Comparison of ENCODE assay signal across 8 cellular contexts in the genomic region with DNA sequence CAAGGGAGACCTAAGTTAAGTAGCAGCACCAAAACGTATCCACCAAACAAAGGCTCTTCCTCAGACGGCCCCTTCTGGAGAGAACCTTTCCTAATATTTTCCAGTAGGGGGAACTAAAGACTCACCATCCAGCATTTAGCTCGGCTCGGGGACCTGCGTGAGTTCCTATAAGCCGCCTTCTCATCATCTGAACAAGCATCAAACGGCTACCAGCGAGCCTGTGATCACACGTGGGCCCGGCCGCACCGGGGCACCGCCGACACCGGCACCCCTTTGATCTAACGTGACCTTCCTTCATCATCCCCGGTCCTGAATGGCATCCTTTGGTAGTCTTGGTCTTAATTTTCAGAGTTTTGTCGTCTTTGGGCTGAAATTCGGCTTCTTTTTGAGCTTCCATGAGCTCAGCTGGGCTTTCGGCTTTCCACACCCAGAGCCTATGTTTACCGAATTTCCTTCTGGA. TPM values are rescaled to one million over a fixed set of nuclear protein-coding genes. Genes with fewer than 3 reads are reported as not detected.
DNase-seq lines count a peak whose midpoint lies in the region; ATAC-seq and TF ChIP-seq lines count a peak whose summit lies in the region.

No MANE protein-coding gene starts in this region.

- peaks cover 0 to 19% (median 7%) of the 10 kb centered on the region in 12 donors for H3K4me1 ChIP-seq in heart left ventricle

- peak overlapping the region in 10 of 12 donors; percentile 11 to 59 (median 48) for H3K4me3 ChIP-seq in heart left ventricle

- DNase-seq in DMS153 treated with DMSO at 0.1 percent for 48 hours (lab: John Stamatoyannopoulos, UW; ENCODE audit: unreplicated experiment): peak; percentile 17
- peak; percentile 49 for DNase-seq in NCI-H226
- DNase-seq in amniotic epithelial cell (ENCODE audit: low read depth): peak; percentile 76
- peak in 4 of 5 donors; percentile 34 to 61 (median 48) for DNase-seq in heart left ventricle
- DNase-seq in pons (ENCODE audit: low spot score): peak; percentile 90
- DNase-seq in activated CD8-positive, alpha-beta memory T cell treated with anti-CD3 and anti-CD28 coated beads, Interleukin-2, amount 50 U/mL, for 4 hours: no peak

- H3K27me3 ChIP-seq in heart left ventricle: peaks cover 0 to 65% (median 16%) of the 10 kb centered on the region in 9 donors

- no peaks in the 10 kb centered on the region for H3K9me3 ChIP-seq in heart left ventricle

- intact Hi-C loops in heart left ventricle (cut with DNase I): loop anchor here (1.0 to 10.0 kb wide), 10 partner anchors 216 to 1614 kb away; no protein-coding TSS in a partner anchor

- TF ChIP-seq POLR2A in heart left ventricle (IDR thresholded peaks at IDR 0.05): no peak

- H3K27ac ChIP-seq in heart left ventricle: no peak overlapping the region

- 1% methylated on average over 21 of the region's 21 CpGs for WGBS in heart left ventricle, 4 donors

- peak; percentile 25 to 72 (median 56) for TF ChIP-seq CTCF in heart left ventricle (IDR thresholded peaks at IDR 0.05)

- ATAC-seq in HG02938 (IDR thresholded peaks at IDR 0.05; ENCODE audit: unreplicated experiment) (peak; percentile 61), heart left ventricle (peak; percentile 84 to 95 (median 94))
- ATAC-seq in activated CD4-positive, CD25-positive, alpha-beta regulatory T cell treated with anti-CD3 and anti-CD28 coated beads, Interleukin-2, amount 50 U/mL, for 24 hours: no peak

- H3K36me3 ChIP-seq in heart left ventricle: no peaks in the 10 kb centered on the region

RNA-seq across cellular contexts. Expression of gene ROBO2, which starts 1.4 kb away (rescaled TPM):
- under 1 TPM in 4 of 9 donors, not detected in 5; 0.04 to 0.93 (median 0.09) TPM for total RNA-seq in heart left ventricle
- polyA plus RNA-seq in heart left ventricle: under 1 TPM in 1 of 2 donors, not detected in 1; 0.06 TPM

Comparison
In these comparisons a context has a peak if more than half of its experiments do, and no peak if none do; other contexts are left out.
1. ATAC-seq: peak in HG02938 (single experiment) and heart left ventricle (4 of 4); none in activated CD4-positive, CD25-positive, alpha-beta regulatory T cell treated with anti-CD3 and anti-CD28 coated beads, Interleukin-2, amount 50 U/mL, for 24 hours (0 of 2).